ENCODE assay signal across 8 cellular contexts in the genomic region with DNA sequence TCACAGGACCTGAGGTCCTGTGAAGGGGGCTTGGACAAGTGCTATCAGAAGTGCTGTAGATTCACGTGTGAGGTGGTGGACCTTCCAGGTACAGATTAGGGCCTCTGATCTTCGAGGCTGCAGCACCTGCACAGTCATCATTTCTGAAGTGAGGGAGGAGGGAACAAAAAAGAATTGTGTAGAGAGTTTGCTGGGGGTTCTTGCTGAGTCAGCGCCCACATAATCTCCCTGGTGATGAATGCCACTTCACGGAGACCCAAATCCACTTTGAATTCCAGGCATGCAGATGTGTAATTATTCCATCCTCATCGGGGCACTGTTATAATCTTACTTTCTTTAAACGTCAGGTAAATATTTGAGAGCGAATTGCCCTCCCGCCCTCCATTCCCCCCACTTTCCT.
"Had no signal": no experiment of that assay in that cellular context is flagged by ENCODE, and none has a peak within 500 bp of the region (broad histone marks: within the 10 kb centered on the region; RNA-seq: fewer than 3 reads in every experiment).

No MANE protein-coding gene starts in this region.

- H3K27ac ChIP-seq: HL-60 had no signal

- H3K36me3 Mint-ChIP-seq: IgD-negative memory B cell had no signal

- H3K4me3 Mint-ChIP-seq: GM23338, HFFc6, IgD-negative memory B cell had no signal

- H3K27ac Mint-ChIP-seq: GM23338, HFFc6, IgD-negative memory B cell had no signal

- H3K4me3 ChIP-seq: GM23338, HAP-1 had no signal

- H3K27me3 Mint-ChIP-seq: IgD-negative memory B cell had no signal

- H3K9me3 Mint-ChIP-seq: GM23338, IgD-negative memory B cell had no signal

- H3K4me2 ChIP-seq: GM23338 had no signal

- DNase-seq: H7, HFFc6, KG1 had no signal

- H3K36me3 ChIP-seq: HAP-1 had no signal

- H3K4me1 ChIP-seq: HAP-1 had no signal

- ATAC-seq: GM23338, HCT116 had no signal

- H2AFZ ChIP-seq: GM23338 had no signal

- H3K9me3 ChIP-seq: HAP-1 had no signal
